ENCODE assay signal across 10 cellular contexts in genomic region chr12:115135800-115136211, GRCh38.
DNase-seq lines count a peak whose midpoint lies in the region; ATAC-seq and TF ChIP-seq lines count a peak whose summit lies in the region.
"Had no signal": no experiment of that assay in that cellular context is flagged by ENCODE, and none has a peak within 500 bp of the region (broad histone marks: within the 10 kb centered on the region; RNA-seq: fewer than 3 reads in every experiment).

No MANE protein-coding gene starts in this region.

- TF ChIP-seq RAD21 in liver (IDR thresholded peaks at IDR 0.05) = peak; percentile 69 to 73

- H3K36me3 ChIP-seq in liver (ENCODE audit: control insufficient read depth in 4 of 4, insufficient read depth in 3 of 4, low read depth in 1 of 4, low read length in 3 of 4) (no peaks in the 10 kb centered on the region), transverse colon (no peaks in the 10 kb centered on the region), gastroesophageal sphincter (no peaks in the 10 kb centered on the region)

- ATAC-seq in GM18520 (IDR thresholded peaks at IDR 0.05; ENCODE audit: unreplicated experiment) = no peak
- no peak for ATAC-seq in gastroesophageal sphincter

- DNase-seq in NCI-H1105 (lab: John Stamatoyannopoulos, UW) (peak; percentile 93), transverse colon (peak; percentile 23), NCI-H1436 treated with DMSO at 0.1 percent for 48 hours (lab: John Stamatoyannopoulos, UW) (no peak), glomerular visceral epithelial cell (ENCODE audit: extremely low spot score) (no peak)
- DNase-seq: activated naive CD4-positive, alpha-beta T cell treated with anti-CD3 and anti-CD28 coated beads for 36 hours; NCI-H146 had no signal

- H3K27ac ChIP-seq in cingulate gyrus (ENCODE audit: low read depth, low read length) (peak overlapping the region; percentile 5), liver (ENCODE audit: low read depth in 1 of 2, low read length in 2 of 2) (peak overlapping the region; percentile 33 to 79), transverse colon (peak overlapping the region in 1 of 4 donors; percentile 10), gastroesophageal sphincter (no peak overlapping the region)

- H3K4me1 ChIP-seq in liver (ENCODE audit: control insufficient read depth in 4 of 4, insufficient read depth in 4 of 4, low read length in 3 of 4) (peaks cover 0 to 6% (median 4%) of the 10 kb centered on the region in 4 donors), transverse colon (peaks cover 0 to 10% (median 0%) of the 10 kb centered on the region in 4 donors), gastroesophageal sphincter (peaks cover 0 to 8% (median 0%) of the 10 kb centered on the region in 3 donors)

- no peak overlapping the region for H3K9ac ChIP-seq in liver (ENCODE audit: low read depth in 1 of 2, low read length in 2 of 2)

- TF ChIP-seq POLR2A in transverse colon (IDR thresholded peaks at IDR 0.05) = no peak
- TF ChIP-seq POLR2A in gastroesophageal sphincter (IDR thresholded peaks at IDR 0.05) = no peak

- intact Hi-C loops in transverse colon (cut with DNase I; ENCODE audit: low total_unique reads) = no loop called here

- H3K27me3 ChIP-seq in liver (ENCODE audit: control insufficient read depth in 4 of 4, insufficient read depth in 4 of 4, low read length in 3 of 4) = no peaks in the 10 kb centered on the region
- no peaks in the 10 kb centered on the region for H3K27me3 ChIP-seq in transverse colon
- no peaks in the 10 kb centered on the region for H3K27me3 ChIP-seq in gastroesophageal sphincter

- TF ChIP-seq CTCF in liver (IDR thresholded peaks at IDR 0.05; ENCODE audit: low read depth, low read length, missing input control) = no peak
- TF ChIP-seq CTCF in transverse colon (IDR thresholded peaks at IDR 0.05) = no peak
- no peak for TF ChIP-seq CTCF in gastroesophageal sphincter (IDR thresholded peaks at IDR 0.05)

- no peaks in the 10 kb centered on the region for H3K9me3 ChIP-seq in liver (ENCODE audit: control insufficient read depth in 4 of 4, low read length in 3 of 4)
- no peaks in the 10 kb centered on the region for H3K9me3 ChIP-seq in transverse colon
- no peaks in the 10 kb centered on the region for H3K9me3 ChIP-seq in gastroesophageal sphincter

- in situ Hi-C loops in transverse colon (cut with MboI; ENCODE audit: low pct_ligation_motif_present in 1 of 4, low pct_unique_long_range_greater_than_20kb in 1 of 4, low sequenced_read_pairs in 3 of 4) = no loop called here

- WGBS in liver = 13% methylated on average over 8 of the region's 8 CpGs
- 16 to 17% methylated on average over 2 to 8 of the region's 8 CpGs for WGBS in transverse colon (ENCODE audit: low coverage in 1 of 2), 2 donors
- 13 to 30% methylated on average over 2 to 8 of the region's 8 CpGs for WGBS in gastroesophageal sphincter (ENCODE audit: low coverage in 1 of 2), 2 donors

- H3K4me3 ChIP-seq in liver (ENCODE audit: low read depth in 1 of 3, low read length in 3 of 3) (peak overlapping the region in 1 of 3 donors; percentile 14), transverse colon (no peak overlapping the region), gastroesophageal sphincter (no peak overlapping the region)

- TF ChIP-seq EP300 in transverse colon (IDR thresholded peaks at IDR 0.05; ENCODE audit: low read depth) = no peak
- TF ChIP-seq EP300 in gastroesophageal sphincter (IDR thresholded peaks at IDR 0.05) = no peak

TF ChIP-seq in liver, 16 proteins besides CTCF, POLR2A, EP300 and RAD21:
- peak; percentile 84 for TF ChIP-seq SP1 (IDR thresholded peaks at IDR 0.05)
- TF ChIP-seq RXRA (IDR thresholded peaks at IDR 0.05) = peak; percentile 91 to 96
- TF ChIP-seq ATF3 (IDR thresholded peaks at IDR 0.05) = no peak
- peak; percentile 86 for TF ChIP-seq MAX (IDR thresholded peaks at IDR 0.05)
- TF ChIP-seq ZBTB33 (IDR thresholded peaks at IDR 0.05) = peak; percentile 91
- TF ChIP-seq FOXA1 (IDR thresholded peaks at IDR 0.05) = peak; percentile 88
- TF ChIP-seq TAF1 (conservative IDR thresholded peaks at IDR 0.05) = no peak
- peak in 1 of 2 donors; percentile 16 for TF ChIP-seq GABPA (IDR thresholded peaks at IDR 0.05 in 1 of 2, conservative IDR thresholded peaks at IDR 0.05 in 1 of 2)
- peak; percentile 72 to 78 for TF ChIP-seq EGR1 (IDR thresholded peaks at IDR 0.05; ENCODE audit: low read depth in 2 of 2)
- peak; percentile 76 for TF ChIP-seq NR2F2 (IDR thresholded peaks at IDR 0.05)
- peak; percentile 86 for TF ChIP-seq YY1 (IDR thresholded peaks at IDR 0.05)
- TF ChIP-seq REST (IDR thresholded peaks at IDR 0.05) = peak; percentile 82
- TF ChIP-seq JUND (IDR thresholded peaks at IDR 0.05) = peak; percentile 73 to 92
- peak; percentile 55 for TF ChIP-seq HNF4G (IDR thresholded peaks at IDR 0.05)
- TF ChIP-seq FOXA2 (IDR thresholded peaks at IDR 0.05) = peak; percentile 92
- peak; percentile 85 to 92 for TF ChIP-seq HNF4A (conservative IDR thresholded peaks at IDR 0.05)

Comparison
In these comparisons a context has a peak if more than half of its experiments do, and no peak if none do; other contexts are left out.
1. DNase-seq: peak in NCI-H1105 (single experiment) and transverse colon (single experiment); none in NCI-H1436 treated with DMSO at 0.1 percent for 48 hours (single experiment) and glomerular visceral epithelial cell (single experiment).
2. H3K27ac ChIP-seq: peak in cingulate gyrus (single experiment) and liver (2 of 2); none in gastroesophageal sphincter (0 of 4).